34 cellular contexts compared by ENCODE assay signal in genomic region chr9:82431121-82431520, GRCh38.
"Had no signal": no experiment of that assay in that cellular context is flagged by ENCODE, and none has a peak within 500 bp of the region (broad histone marks: within the 10 kb centered on the region; RNA-seq: fewer than 3 reads in every experiment).

No MANE protein-coding gene starts in this region.

- H3K4me3 ChIP-seq: MG63 had no signal

- H3K36me3 ChIP-seq: MG63 had no signal

- H3K9me3 ChIP-seq: MG63 had no signal

- DNase-seq: Karpas-422, Kasumi-1, MG63, MM.1S, MV-4-11, NCI-H1048, NCI-H1092, NCI-H1092 treated with DMSO at 0.1 percent for 48 hours, NCI-H1105, NCI-H1105 treated with DMSO at 0.1 percent for 48 hours, NCI-H1417, NCI-H1417 treated with DMSO at 0.1 percent for 48 hours, NCI-H1436, NCI-H1436 treated with DMSO at 0.1 percent for 48 hours, NCI-H146, NCI-H1694, NCI-H1694 treated with DMSO at 0.1 percent for 48 hours, NCI-H187, NCI-H187 treated with DMSO at 0.1 percent for 48 hours, NCI-H1930, NCI-H2029, NCI-H2029 treated with DMSO at 0.1 percent for 48 hours, NCI-H2081, NCI-H2081 treated with DMSO at 0.1 percent for 48 hours, NCI-H2107, NCI-H2171, NCI-H2171 treated with DMSO at 0.1 percent for 48 hours, NCI-H2227 treated with DMSO at 0.1 percent for 48 hours, NCI-H226, NCI-H345, NCI-H446, NCI-H446 treated with DMSO at 0.1 percent for 48 hours, NCI-H510A, NCI-H510A treated with DMSO at 0.1 percent for 48 hours had no signal
